1 cellular context compared by ENCODE assay signal in genomic region chr12:131862084-131862441, GRCh38.
TF ChIP-seq lines count a peak whose summit lies in the region.

No MANE protein-coding gene starts in this region.

TF ChIP-seq in HepG2, 621 proteins besides CTCF, POLR2A, EP300 and RAD21 (continued from another document and continues in another):
- TF ChIP-seq PCBP2 (optimal IDR thresholded peaks at IDR 0.05; ENCODE audit: low read depth, low read length, poor library complexity, severe bottlenecking): no peak
- no peak for TF ChIP-seq MLX (CRISPR knock-in tag; IDR thresholded peaks at IDR 0.05)
- TF ChIP-seq MED8 (CRISPR knock-in tag; IDR thresholded peaks at IDR 0.05; ENCODE audit: insufficient replicate concordance): peak; percentile 30
- no peak for TF ChIP-seq ZNF768 (CRISPR knock-in tag; IDR thresholded peaks at IDR 0.05)
- TF ChIP-seq POGZ (CRISPR knock-in tag; IDR thresholded peaks at IDR 0.05): peak; percentile 83
- no peak for TF ChIP-seq HMG20B (CRISPR knock-in tag; conservative IDR thresholded peaks at IDR 0.05)
- TF ChIP-seq MXI1 (IDR thresholded peaks at IDR 0.05; ENCODE audit: borderline replicate concordance, low read depth, low read length): peak; percentile 39; the same call in 1 of the 3 replicates
- TF ChIP-seq KLF9 (CRISPR knock-in tag; IDR thresholded peaks at IDR 0.05; ENCODE audit: low read depth): no peak
- no peak for TF ChIP-seq ZFYVE20 (CRISPR knock-in tag; IDR thresholded peaks at IDR 0.05; ENCODE audit: borderline replicate concordance, low read depth)
- TF ChIP-seq, protein P1, sequence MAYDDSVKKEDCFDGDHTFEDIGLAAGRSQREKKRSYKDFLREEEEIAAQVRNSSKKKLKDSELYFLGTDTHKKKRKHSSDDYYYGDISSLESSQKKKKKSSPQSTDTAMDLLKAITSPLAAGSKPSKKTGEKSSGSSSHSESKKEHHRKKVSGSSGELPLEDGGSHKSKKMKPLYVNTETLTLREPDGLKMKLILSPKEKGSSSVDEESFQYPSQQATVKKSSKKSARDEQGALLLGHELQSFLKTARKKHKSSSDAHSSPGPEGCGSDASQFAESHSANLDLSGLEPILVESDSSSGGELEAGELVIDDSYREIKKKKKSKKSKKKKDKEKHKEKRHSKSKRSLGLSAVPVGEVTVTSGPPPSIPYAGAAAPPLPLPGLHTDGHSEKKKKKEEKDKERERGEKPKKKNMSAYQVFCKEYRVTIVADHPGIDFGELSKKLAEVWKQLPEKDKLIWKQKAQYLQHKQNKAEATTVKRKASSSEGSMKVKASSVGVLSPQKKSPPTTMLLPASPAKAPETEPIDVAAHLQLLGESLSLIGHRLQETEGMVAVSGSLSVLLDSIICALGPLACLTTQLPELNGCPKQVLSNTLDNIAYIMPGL (CRISPR knock-in tag; IDR thresholded peaks at IDR 0.05; ENCODE audit: borderline replicate concordance in 1 of 2, low read depth in 1 of 2): 0 out of 4 replicates have a peak, but pooled peaks have one; percentile 20 to 45
- no peak for TF ChIP-seq ASH2L (IDR thresholded peaks at IDR 0.05; ENCODE audit: insufficient read length, low read depth, low read length)
- TF ChIP-seq KLF13 (CRISPR knock-in tag; IDR thresholded peaks at IDR 0.05): no peak
- TF ChIP-seq ZNF136 (CRISPR knock-in tag; IDR thresholded peaks at IDR 0.05; ENCODE audit: low read depth): no peak
- TF ChIP-seq NCOA5 (CRISPR knock-in tag; IDR thresholded peaks at IDR 0.05): no peak
- TF ChIP-seq, protein P2, sequence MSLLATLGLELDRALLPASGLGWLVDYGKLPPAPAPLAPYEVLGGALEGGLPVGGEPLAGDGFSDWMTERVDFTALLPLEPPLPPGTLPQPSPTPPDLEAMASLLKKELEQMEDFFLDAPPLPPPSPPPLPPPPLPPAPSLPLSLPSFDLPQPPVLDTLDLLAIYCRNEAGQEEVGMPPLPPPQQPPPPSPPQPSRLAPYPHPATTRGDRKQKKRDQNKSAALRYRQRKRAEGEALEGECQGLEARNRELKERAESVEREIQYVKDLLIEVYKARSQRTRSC (CRISPR knock-in tag; IDR thresholded peaks at IDR 0.05; ENCODE audit: low read depth): no peak
- no peak for TF ChIP-seq KMT2A (CRISPR knock-in tag; IDR thresholded peaks at IDR 0.05)
- no peak for TF ChIP-seq SNRNP70 (IDR thresholded peaks at IDR 0.05; ENCODE audit: low read depth, low read length)
- TF ChIP-seq ZNF775 (CRISPR knock-in tag; IDR thresholded peaks at IDR 0.05; ENCODE audit: borderline replicate concordance): no peak
- no peak for TF ChIP-seq REXO4 (CRISPR knock-in tag; IDR thresholded peaks at IDR 0.05; ENCODE audit: borderline replicate concordance)
- TF ChIP-seq CBFB (CRISPR knock-in tag; IDR thresholded peaks at IDR 0.05): no peak
- TF ChIP-seq ZNF121 (CRISPR knock-in tag; IDR thresholded peaks at IDR 0.05): no peak
- TF ChIP-seq HOXA9 (CRISPR knock-in tag; IDR thresholded peaks at IDR 0.05; ENCODE audit: borderline replicate concordance): no peak
- no peak for TF ChIP-seq ZNF484 (CRISPR knock-in tag; IDR thresholded peaks at IDR 0.05; ENCODE audit: borderline replicate concordance, low read depth)
- no peak for TF ChIP-seq ZBTB4 (CRISPR knock-in tag; IDR thresholded peaks at IDR 0.05; ENCODE audit: borderline replicate concordance)
- TF ChIP-seq ZNF335 (CRISPR knock-in tag; IDR thresholded peaks at IDR 0.05): no peak
- TF ChIP-seq, protein P3, sequence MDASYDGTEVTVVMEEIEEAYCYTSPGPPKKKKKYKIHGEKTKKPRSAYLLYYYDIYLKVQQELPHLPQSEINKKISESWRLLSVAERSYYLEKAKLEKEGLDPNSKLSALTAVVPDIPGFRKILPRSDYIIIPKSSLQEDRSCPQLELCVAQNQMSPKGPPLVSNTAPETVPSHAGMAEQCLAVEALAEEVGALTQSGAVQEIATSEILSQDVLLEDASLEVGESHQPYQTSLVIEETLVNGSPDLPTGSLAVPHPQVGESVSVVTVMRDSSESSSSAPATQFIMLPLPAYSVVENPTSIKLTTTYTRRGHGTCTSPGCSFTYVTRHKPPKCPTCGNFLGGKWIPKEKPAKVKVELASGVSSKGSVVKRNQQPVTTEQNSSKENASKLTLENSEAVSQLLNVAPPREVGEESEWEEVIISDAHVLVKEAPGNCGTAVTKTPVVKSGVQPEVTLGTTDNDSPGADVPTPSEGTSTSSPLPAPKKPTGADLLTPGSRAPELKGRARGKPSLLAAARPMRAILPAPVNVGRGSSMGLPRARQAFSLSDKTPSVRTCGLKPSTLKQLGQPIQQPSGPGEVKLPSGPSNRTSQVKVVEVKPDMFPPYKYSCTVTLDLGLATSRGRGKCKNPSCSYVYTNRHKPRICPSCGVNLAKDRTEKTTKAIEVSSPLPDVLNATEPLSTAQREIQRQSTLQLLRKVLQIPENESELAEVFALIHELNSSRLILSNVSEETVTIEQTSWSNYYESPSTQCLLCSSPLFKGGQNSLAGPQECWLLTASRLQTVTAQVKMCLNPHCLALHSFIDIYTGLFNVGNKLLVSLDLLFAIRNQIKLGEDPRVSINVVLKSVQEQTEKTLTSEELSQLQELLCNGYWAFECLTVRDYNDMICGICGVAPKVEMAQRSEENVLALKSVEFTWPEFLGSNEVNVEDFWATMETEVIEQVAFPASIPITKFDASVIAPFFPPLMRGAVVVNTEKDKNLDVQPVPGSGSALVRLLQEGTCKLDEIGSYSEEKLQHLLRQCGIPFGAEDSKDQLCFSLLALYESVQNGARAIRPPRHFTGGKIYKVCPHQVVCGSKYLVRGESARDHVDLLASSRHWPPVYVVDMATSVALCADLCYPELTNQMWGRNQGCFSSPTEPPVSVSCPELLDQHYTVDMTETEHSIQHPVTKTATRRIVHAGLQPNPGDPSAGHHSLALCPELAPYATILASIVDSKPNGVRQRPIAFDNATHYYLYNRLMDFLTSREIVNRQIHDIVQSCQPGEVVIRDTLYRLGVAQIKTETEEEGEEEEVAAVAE (CRISPR knock-in tag; IDR thresholded peaks at IDR 0.05; ENCODE audit: borderline replicate concordance): no peak
- TF ChIP-seq ZNF3 (CRISPR knock-in tag; IDR thresholded peaks at IDR 0.05): peak; percentile 77
- TF ChIP-seq, protein P4, sequence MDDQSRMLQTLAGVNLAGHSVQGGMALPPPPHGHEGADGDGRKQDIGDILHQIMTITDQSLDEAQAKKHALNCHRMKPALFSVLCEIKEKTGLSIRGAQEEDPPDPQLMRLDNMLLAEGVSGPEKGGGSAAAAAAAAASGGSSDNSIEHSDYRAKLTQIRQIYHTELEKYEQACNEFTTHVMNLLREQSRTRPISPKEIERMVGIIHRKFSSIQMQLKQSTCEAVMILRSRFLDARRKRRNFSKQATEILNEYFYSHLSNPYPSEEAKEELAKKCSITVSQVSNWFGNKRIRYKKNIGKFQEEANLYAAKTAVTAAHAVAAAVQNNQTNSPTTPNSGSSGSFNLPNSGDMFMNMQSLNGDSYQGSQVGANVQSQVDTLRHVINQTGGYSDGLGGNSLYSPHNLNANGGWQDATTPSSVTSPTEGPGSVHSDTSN (CRISPR knock-in tag; IDR thresholded peaks at IDR 0.05; ENCODE audit: borderline replicate concordance): no peak
- no peak for TF ChIP-seq NFE2 (CRISPR knock-in tag; IDR thresholded peaks at IDR 0.05)
- no peak for TF ChIP-seq SOX6 (IDR thresholded peaks at IDR 0.05)
- TF ChIP-seq SOX6 (CRISPR knock-in tag; IDR thresholded peaks at IDR 0.05): peak; percentile 92
- TF ChIP-seq ZNF615 (CRISPR knock-in tag; IDR thresholded peaks at IDR 0.05; ENCODE audit: borderline replicate concordance): no peak
- TF ChIP-seq ARNT2 (CRISPR knock-in tag; IDR thresholded peaks at IDR 0.05; ENCODE audit: low read depth): no peak
- TF ChIP-seq ZMAT5 (CRISPR knock-in tag; IDR thresholded peaks at IDR 0.05; ENCODE audit: borderline replicate concordance, low read depth): no peak
- no peak for TF ChIP-seq GATA4 (IDR thresholded peaks at IDR 0.05; ENCODE audit: borderline replicate concordance, low read depth)
- no peak for TF ChIP-seq ZNF451 (CRISPR knock-in tag; IDR thresholded peaks at IDR 0.05)
- TF ChIP-seq, protein P5, sequence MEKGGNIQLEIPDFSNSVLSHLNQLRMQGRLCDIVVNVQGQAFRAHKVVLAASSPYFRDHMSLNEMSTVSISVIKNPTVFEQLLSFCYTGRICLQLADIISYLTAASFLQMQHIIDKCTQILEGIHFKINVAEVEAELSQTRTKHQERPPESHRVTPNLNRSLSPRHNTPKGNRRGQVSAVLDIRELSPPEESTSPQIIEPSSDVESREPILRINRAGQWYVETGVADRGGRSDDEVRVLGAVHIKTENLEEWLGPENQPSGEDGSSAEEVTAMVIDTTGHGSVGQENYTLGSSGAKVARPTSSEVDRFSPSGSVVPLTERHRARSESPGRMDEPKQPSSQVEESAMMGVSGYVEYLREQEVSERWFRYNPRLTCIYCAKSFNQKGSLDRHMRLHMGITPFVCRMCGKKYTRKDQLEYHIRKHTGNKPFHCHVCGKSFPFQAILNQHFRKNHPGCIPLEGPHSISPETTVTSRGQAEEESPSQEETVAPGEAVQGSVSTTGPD (CRISPR knock-in tag; IDR thresholded peaks at IDR 0.05): peak; percentile 69; the same call in 1 of the 2 replicates
- TF ChIP-seq NR2F6 (IDR thresholded peaks at IDR 0.05): peak; percentile 95
- peak; percentile 94 for TF ChIP-seq NR2F6 (CRISPR knock-in tag; IDR thresholded peaks at IDR 0.05)
- TF ChIP-seq, protein P6, sequence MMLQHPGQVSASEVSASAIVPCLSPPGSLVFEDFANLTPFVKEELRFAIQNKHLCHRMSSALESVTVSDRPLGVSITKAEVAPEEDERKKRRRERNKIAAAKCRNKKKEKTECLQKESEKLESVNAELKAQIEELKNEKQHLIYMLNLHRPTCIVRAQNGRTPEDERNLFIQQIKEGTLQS (CRISPR knock-in tag; IDR thresholded peaks at IDR 0.05): no peak
- TF ChIP-seq ZNF547 (CRISPR knock-in tag; IDR thresholded peaks at IDR 0.05): 0 out of 2 replicates have a peak, but pooled peaks have one; percentile 23
- TF ChIP-seq ZNF580 (CRISPR knock-in tag; IDR thresholded peaks at IDR 0.05; ENCODE audit: borderline replicate concordance, low read depth): 0 out of 2 replicates have a peak, but pooled peaks have one; percentile 60
- TF ChIP-seq ZNF468 (CRISPR knock-in tag; IDR thresholded peaks at IDR 0.05): no peak
- TF ChIP-seq POLR2AphosphoS2 (IDR thresholded peaks at IDR 0.05; ENCODE audit: low read depth, low read length): no peak
- no peak for TF ChIP-seq SRSF9 (IDR thresholded peaks at IDR 0.05; ENCODE audit: borderline replicate concordance, insufficient read depth, low read depth, low read length, poor library complexity, severe bottlenecking)
- TF ChIP-seq MED1 (CRISPR knock-in tag; IDR thresholded peaks at IDR 0.05): peak; percentile 80
- TF ChIP-seq KLF15 (CRISPR knock-in tag; IDR thresholded peaks at IDR 0.05; ENCODE audit: borderline replicate concordance): no peak
- TF ChIP-seq FOXA1 (IDR thresholded peaks at IDR 0.05): no peak
- TF ChIP-seq FOXA1 (CRISPR knock-in tag; IDR thresholded peaks at IDR 0.05): peak; percentile 50
- TF ChIP-seq ZNF34 (CRISPR knock-in tag; IDR thresholded peaks at IDR 0.05; ENCODE audit: borderline replicate concordance): no peak
